8 cellular contexts compared by ENCODE assay signal in the genomic region with DNA sequence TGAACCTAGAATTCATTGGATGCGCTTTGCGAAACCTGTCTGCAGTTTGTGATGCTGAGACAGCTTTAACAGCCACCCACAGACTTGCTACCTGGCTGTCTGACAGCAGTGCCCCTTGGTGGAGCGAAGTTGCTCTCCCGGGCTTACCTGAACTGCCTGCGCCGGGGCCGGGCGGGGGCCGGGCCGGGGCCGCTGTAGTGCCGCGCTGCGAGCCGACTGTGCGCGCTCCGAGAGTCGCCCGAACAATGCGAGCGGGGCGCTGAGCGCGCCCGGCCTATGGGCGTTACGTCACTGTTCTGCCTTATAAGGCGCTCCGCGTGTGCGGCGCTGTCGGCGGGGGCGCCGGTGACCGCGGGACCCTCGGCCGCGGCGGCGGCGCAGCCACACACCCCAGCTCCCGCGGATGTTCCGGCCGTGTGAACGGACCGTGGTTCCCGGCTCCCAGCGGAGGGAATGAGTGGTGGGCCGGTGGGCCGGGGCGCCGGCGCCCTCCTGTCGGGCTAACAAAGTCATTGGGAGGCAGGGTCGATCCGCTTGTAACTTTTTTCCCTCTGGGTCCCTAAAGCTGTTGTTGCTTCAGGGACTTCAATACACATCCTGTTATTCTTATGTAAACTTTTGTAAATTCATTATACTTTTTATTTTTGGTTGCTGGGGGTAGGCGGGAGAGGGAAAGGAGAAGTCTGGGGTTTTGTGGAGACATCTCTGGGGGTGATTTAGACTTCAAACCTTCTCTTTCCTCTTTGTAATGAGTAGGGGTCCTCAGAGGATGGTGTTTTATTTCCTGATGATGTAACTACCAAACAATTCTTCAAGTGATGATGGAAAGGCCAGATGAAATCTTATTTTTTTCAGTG. TPM values are rescaled to one million over a fixed set of nuclear protein-coding genes. Genes with fewer than 3 reads are reported as not detected.
DNase-seq lines count a peak whose midpoint lies in the region; ATAC-seq, FAIRE-seq and TF ChIP-seq lines count a peak whose summit lies in the region.

No MANE protein-coding gene starts in this region.

- 0 out of 3 replicates have a peak, but pooled peaks of 1 of the 2 experiments have one; percentile 39 for TF ChIP-seq EP300 in H1 (IDR thresholded peaks at IDR 0.05; ENCODE audit: borderline replicate concordance in 1 of 2, low read depth in 2 of 2, low read length in 2 of 2)

- H2AK5ac ChIP-seq in H1 (ENCODE audit: low read depth, low read length) (no peak overlapping the region), mesendoderm (ENCODE audit: low read length) (no peak overlapping the region)

- no peak overlapping the region for H3K23ac ChIP-seq in H1 (ENCODE audit: insufficient read length)
- peak overlapping the region; percentile 95 for H3K23ac ChIP-seq in mesendoderm (ENCODE audit: low read length)

- H4K91ac ChIP-seq in H1 (replicated peaks; ENCODE audit: insufficient read length, low read length), result no peak overlapping the region

- H3K27ac ChIP-seq in H1 (ENCODE audit: low read depth, low read length) (no peak overlapping the region; the same call in 1 of the 2 replicates), mesendoderm (ENCODE audit: low read depth, low read length) (peak overlapping the region; percentile 69)

- H4K5ac ChIP-seq in H1 (ENCODE audit: insufficient read length, low read depth, low read length), result no peak overlapping the region
- no peak overlapping the region for H4K5ac ChIP-seq in mesendoderm (ENCODE audit: low read length)

- H3K36me3 ChIP-seq in H1 (ENCODE audit: control insufficient read depth in 2 of 4, insufficient read depth in 4 of 4, low read length in 3 of 4), result no peaks in the 10 kb centered on the region
- no peaks in the 10 kb centered on the region for H3K36me3 ChIP-seq in mesendoderm (ENCODE audit: control insufficient read depth, insufficient read depth, low read length)

- TF ChIP-seq POLR2A in H1 (IDR thresholded peaks at IDR 0.05; ENCODE audit: control extremely low read depth in 1 of 2, low read depth in 2 of 2, low read length in 2 of 2), result peak in 1 of 2 experiments; percentile 49; a peak in 1 of 3 replicates

- peak in 1 of 2 experiments; percentile 47; a peak in 2 of 4 replicates for TF ChIP-seq RAD21 in H1 (IDR thresholded peaks at IDR 0.05 in 1 of 2, conservative IDR thresholded peaks at IDR 0.05 in 1 of 2; ENCODE audit: low read depth in 2 of 2, low read length in 2 of 2)

- CTCF ChIA-PET in H1 (lab: Charles Lee; ENCODE audit: partially characterized antibody), result interaction anchor here (0.7 to 2.0 kb wide), 8 partner anchors 11 to 33 kb away, joined by 3 to 7 read pairs (median 3); no protein-coding TSS in a partner anchor

- H3K4ac ChIP-seq in H1 (replicated peaks; ENCODE audit: insufficient read length, low read depth, low read length) (no peak overlapping the region), mesendoderm (ENCODE audit: low read depth, low read length) (no peak overlapping the region)

- peak in 2 of 3 experiments; percentile 21 to 31; a peak in 3 of 4 replicates for TF ChIP-seq CTCF in H1 (IDR thresholded peaks at IDR 0.05; ENCODE audit: control extremely low read depth in 1 of 3, insufficient read depth in 1 of 3, low read depth in 1 of 3, low read length in 3 of 3)

- ATAC-seq in GM18520 (IDR thresholded peaks at IDR 0.05; ENCODE audit: unreplicated experiment) (peak; percentile 58), HG02970 (IDR thresholded peaks at IDR 0.05; ENCODE audit: low FRiP score, unreplicated experiment) (peak; percentile 82)

- H2BK120ac ChIP-seq in H1 (replicated peaks; ENCODE audit: low read depth, low read length) (no peak overlapping the region), mesendoderm (ENCODE audit: low read depth, low read length) (no peak overlapping the region)

- peak overlapping the region; percentile 65 to 68 for H3K4me2 ChIP-seq in H1 (ENCODE audit: insufficient read depth in 1 of 2, low read depth in 2 of 2, low read length in 2 of 2)
- peak overlapping the region; percentile 67 for H3K4me2 ChIP-seq in mesendoderm (ENCODE audit: low read length)

- H4K8ac ChIP-seq in H1 (ENCODE audit: extremely low read depth, insufficient read depth, low read length) (no peak overlapping the region), mesendoderm (ENCODE audit: low read depth, low read length) (no peak overlapping the region)

- POLR2A ChIA-PET in H1 (lab: Charles Lee; ENCODE audit: partially characterized antibody), result interaction anchor here (0.6 to 1.4 kb wide), 4 partner anchors 11 to 17 kb away, joined by 3 to 7 read pairs (median 3); no protein-coding TSS in a partner anchor

- H4K20me1 ChIP-seq in H1 (replicated peaks in 1 of 2; ENCODE audit: control insufficient read depth in 1 of 2, insufficient read depth in 2 of 2, low read length in 2 of 2), result peaks cover 14 to 15% of the 10 kb centered on the region in 2 experiments

- no peaks in the 10 kb centered on the region; the same call in 1 of the 2 replicates for H3K79me1 ChIP-seq in H1 (ENCODE audit: low read depth, low read length)
- no peaks in the 10 kb centered on the region for H3K79me1 ChIP-seq in mesendoderm (ENCODE audit: low read length)

- H2BK5ac ChIP-seq in H1 (ENCODE audit: low read depth, low read length) (no peak overlapping the region), mesendoderm (ENCODE audit: low read length) (no peak overlapping the region)

- H2AFZ ChIP-seq in H1 (ENCODE audit: low read length), result no peak overlapping the region

- H3K56ac ChIP-seq in H1 (replicated peaks; ENCODE audit: insufficient read length, low read depth, low read length) (no peak overlapping the region), mesendoderm (ENCODE audit: low read length) (peak overlapping the region; percentile 83)

- H3K9ac ChIP-seq in H1 (replicated peaks in 1 of 4; ENCODE audit: extremely low read depth in 1 of 4, low read depth in 3 of 4, low read length in 3 of 4), result peak overlapping the region in 3 of 4 experiments; percentile 45 to 53 (median 51); a peak in 4 of 7 replicates
- peak overlapping the region; percentile 72 for H3K9ac ChIP-seq in mesendoderm (ENCODE audit: low read length)

- no peak for FAIRE-seq in H1 (lab: Jason Lieb, UNC)

- H3K27me3 ChIP-seq in H1 (replicated peaks in 1 of 4; ENCODE audit: control insufficient read depth in 3 of 4, extremely low read depth in 1 of 4, insufficient read depth in 3 of 4, low read length in 3 of 4) (peaks cover 18 to 70% (median 43%) of the 10 kb centered on the region in 4 experiments), mesendoderm (ENCODE audit: insufficient read depth, low read length, poor library complexity) (no peaks in the 10 kb centered on the region)

- H3K14ac ChIP-seq in H1 (ENCODE audit: insufficient read length), result no peak overlapping the region

- no peaks in the 10 kb centered on the region for H3K9me3 ChIP-seq in H1 (ENCODE audit: insufficient read depth in 2 of 2, low read depth in 1 of 2, low read length in 1 of 2)

- H2BK15ac ChIP-seq in H1 (ENCODE audit: low read length) (no peak overlapping the region), mesendoderm (replicated peaks; ENCODE audit: low read depth) (no peak overlapping the region)

- H3K18ac ChIP-seq in H1 (ENCODE audit: extremely low read depth, low read length) (no peak overlapping the region), mesendoderm (ENCODE audit: low read length) (peak overlapping the region; percentile 65)

- DNase-seq in NCI-H510A treated with DMSO at 0.1 percent for 48 hours (lab: John Stamatoyannopoulos, UW) (peak; percentile 51), H1 (ENCODE audit: low read depth in 1 of 2, low spot score in 2 of 2) (peak; percentile 71 to 88), mesendoderm (peak; percentile 95), cerebellar nuclear complex (lab: John Stamatoyannopoulos, UW) (no peak)
- DNase-seq in activated CD8-positive, alpha-beta memory T cell treated with anti-CD3 and anti-CD28 coated beads for 48 hours (ENCODE audit: low read depth in 2 of 3, low spot score in 2 of 3), result peak; percentile 15 to 27 (median 23)
- peak; percentile 12 for DNase-seq in stimulated activated CD8-positive, alpha-beta memory T cell treated with anti-CD3 and anti-CD28 coated beads, Interleukin-12 subunit alpha, Interleukin-12 subunit beta, amount 100 ng/mL, for 24 hours (ENCODE audit: extremely low read depth)

- no peak overlapping the region for H2BK12ac ChIP-seq in H1 (ENCODE audit: low read depth, low read length)

- peak overlapping the region; percentile 24 to 60 (median 38) for H3K4me3 ChIP-seq in H1 (ENCODE audit: extremely low read depth in 1 of 4, insufficient read depth in 2 of 4, low read depth in 3 of 4, low read length in 4 of 4)
- H3K4me3 ChIP-seq in mesendoderm (ENCODE audit: low read length), result peak overlapping the region; percentile 46

- no peak overlapping the region for H2BK20ac ChIP-seq in H1 (ENCODE audit: low read length)

- WGBS in H1 (ENCODE audit: extremely low coverage in 1 of 2, insufficient coverage in 1 of 2, insufficient read length in 1 of 2, insufficient replicate concordance in 2 of 2, low coverage in 1 of 2, low lambda C conversion rate in 2 of 2, missing lambda C conversion rate in 1 of 2), 2 experiments, result 2% methylated on average over 33 of the region's 62 CpGs; no CpG with 5 or more reads in 1 of the 2 experiments
- WGBS in mesendoderm (ENCODE audit: extremely low coverage, insufficient coverage, low lambda C conversion rate), result no CpG with 5 or more reads among the region's 62 CpGs

- H3K23me2 ChIP-seq in H1 (ENCODE audit: low read depth, low read length), result peaks cover 4% of the 10 kb centered on the region

- H3K79me2 ChIP-seq in H1 (ENCODE audit: control insufficient read depth in 1 of 2, insufficient read depth in 2 of 2, low read length in 2 of 2), result no peaks in the 10 kb centered on the region
- no peaks in the 10 kb centered on the region for H3K79me2 ChIP-seq in mesendoderm (ENCODE audit: control insufficient read depth, insufficient read depth, low read length)

- H3K4me1 ChIP-seq in H1 (replicated peaks in 1 of 4; ENCODE audit: control insufficient read depth in 3 of 4, insufficient read depth in 4 of 4, low read length in 3 of 4), result peaks cover 0 to 2% (median under 1%) of the 10 kb centered on the region in 4 experiments; a peak in 4 of 7 replicates
- peaks cover 2% of the 10 kb centered on the region for H3K4me1 ChIP-seq in mesendoderm (ENCODE audit: control insufficient read depth, low read depth, low read length)

TF ChIP-seq in H1, 55 proteins besides CTCF, POLR2A, EP300 and RAD21 (continues in another document):
- TF ChIP-seq EGR1 (IDR thresholded peaks at IDR 0.05; ENCODE audit: borderline replicate concordance, low read depth, low read length) (no peak; the same call in 1 of the 2 replicates), KDM4A (IDR thresholded peaks at IDR 0.05; ENCODE audit: low read depth, low read length, severe bottlenecking) (peak; percentile 40)

RNA-seq across cellular contexts. Expression of a gene that starts 58.5 kb away (rescaled TPM):
- 65.9 and 75.1 TPM in 2 replicates for total RNA-seq in H1 (2021; fragmentation: NEBNext Ultra II Directional; extraction: Animal tissue kit (Norgen Biotek cat#: 25700))
- 10.2 and 15.2 TPM in 2 replicates for polyA plus RNA-seq in H1 (2011; rRNA removed)
- 26.0 TPM for polyA plus RNA-seq in H1 (2011; cell fraction: cytosol; rRNA removed)
- 4.3 TPM for polyA plus RNA-seq in H1 (2011; cell fraction: nucleus; rRNA removed)
- 36.1 to 77.3 TPM (median 39.6 TPM) in 4 replicates for polyA plus RNA-seq in H1 (2012, experiment 1 of 2)
- 20.3 TPM for polyA plus RNA-seq in H1 (2012, experiment 2 of 2)
- polyA plus RNA-seq in H1 (2013, experiment 1 of 2), result 87.2 TPM
- polyA plus RNA-seq in H1 (2013, experiment 2 of 2), result 96.4 TPM
- 8.1 and 9.8 TPM in 2 replicates for polyA minus RNA-seq in H1 (2011; rRNA and poly(A)+ RNA removed)
- 34.1 TPM for polyA minus RNA-seq in H1 (2011; cell fraction: cytosol; rRNA and poly(A)+ RNA removed)
- 31.3 TPM for polyA minus RNA-seq in H1 (2011; cell fraction: nucleus; rRNA and poly(A)+ RNA removed)
- polyA plus RNA-seq in mesendoderm (2013, experiment 1 of 2), result 157 TPM
- polyA plus RNA-seq in mesendoderm (2013, experiment 2 of 2), result 149 TPM

Comparison
In these comparisons a context has a peak if more than half of its experiments do, and no peak if none do; other contexts are left out.
1. DNase-seq: peak in NCI-H510A treated with DMSO at 0.1 percent for 48 hours (single experiment), activated CD8-positive, alpha-beta memory T cell treated with anti-CD3 and anti-CD28 coated beads for 48 hours (3 of 3), H1 (2 of 2), mesendoderm (single experiment) and stimulated activated CD8-positive, alpha-beta memory T cell treated with anti-CD3 and anti-CD28 coated beads, Interleukin-12 subunit alpha, Interleukin-12 subunit beta, amount 100 ng/mL, for 24 hours (single experiment); none in cerebellar nuclear complex (0 of 2).